1 cellular context compared by ENCODE assay signal in the genomic region with DNA sequence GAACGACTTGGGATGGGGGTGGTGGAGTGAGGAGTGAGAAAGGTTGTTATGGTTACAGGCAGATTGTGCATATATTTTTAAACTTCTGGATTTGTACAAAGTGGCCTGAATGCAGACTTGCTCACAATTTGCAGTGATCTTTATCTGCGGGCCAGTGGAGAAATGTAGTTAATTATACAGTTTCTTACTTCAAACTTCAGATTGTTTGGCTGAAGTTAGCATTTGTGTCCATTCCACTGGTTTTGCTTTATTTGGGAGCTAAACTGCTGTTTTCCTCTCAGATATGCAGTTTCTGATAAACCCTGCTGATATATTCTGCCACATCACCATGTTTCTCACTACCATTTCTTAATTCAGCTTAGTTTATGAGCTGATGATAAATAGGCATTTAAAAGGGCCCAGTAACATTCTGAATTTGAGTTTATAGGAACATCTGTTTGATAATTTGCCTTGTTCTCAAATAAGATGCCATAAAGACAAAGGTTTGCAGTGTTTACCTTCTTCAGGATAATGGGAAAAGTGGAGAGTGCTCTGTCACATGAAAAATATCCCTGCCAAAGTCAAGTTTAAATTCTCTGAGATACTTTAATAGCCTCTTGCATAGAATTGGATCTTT.
TF ChIP-seq lines count a peak whose summit lies in the region.

No MANE protein-coding gene starts in this region.

TF ChIP-seq in A549, 52 proteins besides CTCF, POLR2A, EP300 and RAD21:
- TF ChIP-seq, protein P1, sequence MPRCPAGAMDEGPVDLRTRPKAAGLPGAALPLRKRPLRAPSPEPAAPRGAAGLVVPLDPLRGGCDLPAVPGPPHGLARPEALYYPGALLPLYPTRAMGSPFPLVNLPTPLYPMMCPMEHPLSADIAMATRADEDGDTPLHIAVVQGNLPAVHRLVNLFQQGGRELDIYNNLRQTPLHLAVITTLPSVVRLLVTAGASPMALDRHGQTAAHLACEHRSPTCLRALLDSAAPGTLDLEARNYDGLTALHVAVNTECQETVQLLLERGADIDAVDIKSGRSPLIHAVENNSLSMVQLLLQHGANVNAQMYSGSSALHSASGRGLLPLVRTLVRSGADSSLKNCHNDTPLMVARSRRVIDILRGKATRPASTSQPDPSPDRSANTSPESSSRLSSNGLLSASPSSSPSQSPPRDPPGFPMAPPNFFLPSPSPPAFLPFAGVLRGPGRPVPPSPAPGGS (IDR thresholded peaks at IDR 0.05), result no peak
- TF ChIP-seq GATA3 (IDR thresholded peaks at IDR 0.05; ENCODE audit: borderline replicate concordance) (no peak), CBX2 (IDR thresholded peaks at IDR 0.05; ENCODE audit: borderline replicate concordance, low read depth) (no peak), EHMT2 (IDR thresholded peaks at IDR 0.05; ENCODE audit: low read depth) (no peak), EHF (CRISPR knock-in tag; IDR thresholded peaks at IDR 0.05) (no peak), CEBPB (IDR thresholded peaks at IDR 0.05) (no peak), HOXB5 (CRISPR knock-in tag; IDR thresholded peaks at IDR 0.05) (no peak), RARB (CRISPR knock-in tag; IDR thresholded peaks at IDR 0.05) (no peak), RCOR1 (IDR thresholded peaks at IDR 0.05; ENCODE audit: low read depth, low read length) (no peak), NR3C1 (IDR thresholded peaks at IDR 0.05) (no peak), ESRRA (IDR thresholded peaks at IDR 0.05; ENCODE audit: borderline replicate concordance, low read length) (no peak), MAZ (IDR thresholded peaks at IDR 0.05; ENCODE audit: borderline replicate concordance, low read depth, low read length) (no peak), RFX5 (IDR thresholded peaks at IDR 0.05) (no peak), TP53 (CRISPR knock-in tag; IDR thresholded peaks at IDR 0.05) (no peak), KDM5A (IDR thresholded peaks at IDR 0.05) (no peak)
- TF ChIP-seq, protein P2, sequence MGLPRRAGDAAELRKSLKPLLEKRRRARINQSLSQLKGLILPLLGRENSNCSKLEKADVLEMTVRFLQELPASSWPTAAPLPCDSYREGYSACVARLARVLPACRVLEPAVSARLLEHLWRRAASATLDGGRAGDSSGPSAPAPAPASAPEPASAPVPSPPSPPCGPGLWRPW (IDR thresholded peaks at IDR 0.05), result no peak
